ENCODE assay signal across 1 cellular context in the genomic region with DNA sequence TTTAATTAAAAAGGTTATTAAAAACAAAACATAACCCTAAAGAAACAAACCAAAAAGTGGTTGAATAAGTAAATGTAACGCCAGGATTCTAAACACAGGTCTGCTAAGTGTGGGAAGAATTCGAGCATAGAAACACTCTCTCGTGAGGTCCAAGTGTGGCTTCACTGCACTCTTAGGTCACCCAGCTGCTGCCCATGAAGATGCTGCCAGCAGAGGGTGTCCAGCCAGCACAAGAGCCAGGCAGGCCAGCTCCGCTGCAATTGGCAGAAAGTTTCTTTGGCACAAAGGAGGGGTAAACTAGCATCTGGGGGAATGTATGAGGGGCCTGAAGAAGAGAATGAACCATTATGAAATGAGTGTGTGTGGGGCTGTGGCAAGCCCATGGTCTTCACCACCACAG.
TF ChIP-seq lines count a peak whose summit lies in the region.

No MANE protein-coding gene starts in this region.

TF ChIP-seq in H1, 55 proteins besides CTCF, POLR2A, EP300 and RAD21 (continued from another document):
- TF ChIP-seq, protein P1, sequence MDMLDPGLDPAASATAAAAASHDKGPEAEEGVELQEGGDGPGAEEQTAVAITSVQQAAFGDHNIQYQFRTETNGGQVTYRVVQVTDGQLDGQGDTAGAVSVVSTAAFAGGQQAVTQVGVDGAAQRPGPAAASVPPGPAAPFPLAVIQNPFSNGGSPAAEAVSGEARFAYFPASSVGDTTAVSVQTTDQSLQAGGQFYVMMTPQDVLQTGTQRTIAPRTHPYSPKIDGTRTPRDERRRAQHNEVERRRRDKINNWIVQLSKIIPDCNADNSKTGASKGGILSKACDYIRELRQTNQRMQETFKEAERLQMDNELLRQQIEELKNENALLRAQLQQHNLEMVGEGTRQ (IDR thresholded peaks at IDR 0.05; ENCODE audit: low read length), result no peak
- TF ChIP-seq CEBPB (IDR thresholded peaks at IDR 0.05; ENCODE audit: low read depth, low read length), result no peak
- no peak for TF ChIP-seq GABPA (IDR thresholded peaks at IDR 0.05; ENCODE audit: borderline replicate concordance, insufficient read depth, low read length)
- no peak for TF ChIP-seq KDM4A (IDR thresholded peaks at IDR 0.05; ENCODE audit: low read depth, low read length, severe bottlenecking)
- TF ChIP-seq BCL11A (IDR thresholded peaks at IDR 0.05; ENCODE audit: low read depth in 2 of 2, low read length in 2 of 2), result no peak
- no peak for TF ChIP-seq BACH1 (IDR thresholded peaks at IDR 0.05; ENCODE audit: low read length)
- TF ChIP-seq FOSL1 (IDR thresholded peaks at IDR 0.05; ENCODE audit: insufficient read depth, low read depth, low read length), result no peak
- no peak for TF ChIP-seq SIN3A (conservative IDR thresholded peaks at IDR 0.05 in 1 of 2, IDR thresholded peaks at IDR 0.05 in 1 of 2; ENCODE audit: low read depth in 1 of 2, low read length in 2 of 2)
- no peak for TF ChIP-seq YY1 (IDR thresholded peaks at IDR 0.05; ENCODE audit: low read depth, low read length)
- TF ChIP-seq TAF7 (optimal IDR thresholded peaks at IDR 0.05; ENCODE audit: borderline replicate concordance, low read depth, low read length), result no peak
- TF ChIP-seq, protein P2, sequence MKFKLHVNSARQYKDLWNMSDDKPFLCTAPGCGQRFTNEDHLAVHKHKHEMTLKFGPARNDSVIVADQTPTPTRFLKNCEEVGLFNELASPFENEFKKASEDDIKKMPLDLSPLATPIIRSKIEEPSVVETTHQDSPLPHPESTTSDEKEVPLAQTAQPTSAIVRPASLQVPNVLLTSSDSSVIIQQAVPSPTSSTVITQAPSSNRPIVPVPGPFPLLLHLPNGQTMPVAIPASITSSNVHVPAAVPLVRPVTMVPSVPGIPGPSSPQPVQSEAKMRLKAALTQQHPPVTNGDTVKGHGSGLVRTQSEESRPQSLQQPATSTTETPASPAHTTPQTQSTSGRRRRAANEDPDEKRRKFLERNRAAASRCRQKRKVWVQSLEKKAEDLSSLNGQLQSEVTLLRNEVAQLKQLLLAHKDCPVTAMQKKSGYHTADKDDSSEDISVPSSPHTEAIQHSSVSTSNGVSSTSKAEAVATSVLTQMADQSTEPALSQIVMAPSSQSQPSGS (IDR thresholded peaks at IDR 0.05; ENCODE audit: low read length), result no peak
- TF ChIP-seq, protein P3, sequence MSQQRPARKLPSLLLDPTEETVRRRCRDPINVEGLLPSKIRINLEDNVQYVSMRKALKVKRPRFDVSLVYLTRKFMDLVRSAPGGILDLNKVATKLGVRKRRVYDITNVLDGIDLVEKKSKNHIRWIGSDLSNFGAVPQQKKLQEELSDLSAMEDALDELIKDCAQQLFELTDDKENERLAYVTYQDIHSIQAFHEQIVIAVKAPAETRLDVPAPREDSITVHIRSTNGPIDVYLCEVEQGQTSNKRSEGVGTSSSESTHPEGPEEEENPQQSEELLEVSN (IDR thresholded peaks at IDR 0.05), result no peak
- TF ChIP-seq BRCA1 (IDR thresholded peaks at IDR 0.05; ENCODE audit: low read depth, low read length), result no peak
- no peak for TF ChIP-seq POLR2AphosphoS5 (IDR thresholded peaks at IDR 0.05; ENCODE audit: low read depth, low read length)
- no peak for TF ChIP-seq TEAD4 (IDR thresholded peaks at IDR 0.05; ENCODE audit: low read depth, low read length)
- TF ChIP-seq NANOG (IDR thresholded peaks at IDR 0.05; ENCODE audit: insufficient read depth, low read depth, low read length, poor library complexity, severe bottlenecking), result no peak
